In genomic region chr18:8779251-8779650, GRCh38 we compare ENCODE assay signal across 14 cellular contexts.
"Had no signal": no experiment of that assay in that cellular context is flagged by ENCODE, and none has a peak within 500 bp of the region (broad histone marks: within the 10 kb centered on the region; RNA-seq: fewer than 3 reads in every experiment).

No MANE protein-coding gene starts in this region.

- H3K27me3 Mint-ChIP-seq: stimulated activated naive B cell treated with anti-CD40 and anti-IgM and Interleukin-4, amounts not matched to agents 10 μg/mL and 1 μg/mL and 100 μg/mL, for 72 hours had no signal

- H3K4me1 Mint-ChIP-seq: activated naive CD4-positive, alpha-beta T cell treated with anti-CD3 and anti-CD28 coated beads, Interleukin-2, amount 50 U/mL, for 24 hours; memory B cell; natural killer cell had no signal

- DNase-seq: activated CD4-positive, alpha-beta T cell treated with anti-CD3 and anti-CD28 coated beads, Interleukin-2, amount 50 U/mL, for 4 hours; activated gamma-delta T cell; activated T-cell treated with anti-CD3 and anti-CD28 coated beads, Interleukin-2, amount 50 U/mL, for 72 hours; effector CD4-positive, alpha-beta T cell; gastrocnemius medialis; natural killer cell; posterior cingulate gyrus; spleen; stimulated activated naive B cell treated with anti-CD40 and anti-IgM and Interleukin-4, amounts not matched to agents 10 μg/mL and 1 μg/mL and 100 μg/mL, for 72 hours; T-helper 2 cell; trophoblast cell; WERI-Rb-1 had no signal

- H3K9me3 Mint-ChIP-seq: activated naive CD4-positive, alpha-beta T cell treated with anti-CD3 and anti-CD28 coated beads, Interleukin-2, amount 50 U/mL, for 24 hours; activated T-cell treated with anti-CD3 and anti-CD28 coated beads, Interleukin-2, amount 50 U/mL, for 72 hours; memory B cell; natural killer cell had no signal

- H3K27me3 ChIP-seq: gastrocnemius medialis, spleen had no signal

- H3K27ac Mint-ChIP-seq: activated naive CD4-positive, alpha-beta T cell treated with anti-CD3 and anti-CD28 coated beads, Interleukin-2, amount 50 U/mL, for 24 hours; activated T-cell treated with anti-CD3 and anti-CD28 coated beads, Interleukin-2, amount 50 U/mL, for 72 hours; memory B cell; natural killer cell; stimulated activated naive B cell treated with anti-CD40 and anti-IgM and Interleukin-4, amounts not matched to agents 10 μg/mL and 1 μg/mL and 100 μg/mL, for 72 hours had no signal

- H3K4me3 ChIP-seq: gastrocnemius medialis, spleen had no signal

- H3K4me3 Mint-ChIP-seq: activated naive CD4-positive, alpha-beta T cell treated with anti-CD3 and anti-CD28 coated beads, Interleukin-2, amount 50 U/mL, for 24 hours; activated T-cell treated with anti-CD3 and anti-CD28 coated beads, Interleukin-2, amount 50 U/mL, for 72 hours; memory B cell; natural killer cell; stimulated activated naive B cell treated with anti-CD40 and anti-IgM and Interleukin-4, amounts not matched to agents 10 μg/mL and 1 μg/mL and 100 μg/mL, for 72 hours had no signal

- H3K9me3 ChIP-seq: gastrocnemius medialis, spleen had no signal

- H3K36me3 Mint-ChIP-seq: activated naive CD4-positive, alpha-beta T cell treated with anti-CD3 and anti-CD28 coated beads, Interleukin-2, amount 50 U/mL, for 24 hours; natural killer cell had no signal

- H3K4me1 ChIP-seq: gastrocnemius medialis, spleen had no signal

- H3K27ac ChIP-seq: gastrocnemius medialis, spleen, WERI-Rb-1 had no signal

- H3K36me3 ChIP-seq: gastrocnemius medialis, spleen had no signal
